ENCODE assay signal across 12 cellular contexts in the genomic region with DNA sequence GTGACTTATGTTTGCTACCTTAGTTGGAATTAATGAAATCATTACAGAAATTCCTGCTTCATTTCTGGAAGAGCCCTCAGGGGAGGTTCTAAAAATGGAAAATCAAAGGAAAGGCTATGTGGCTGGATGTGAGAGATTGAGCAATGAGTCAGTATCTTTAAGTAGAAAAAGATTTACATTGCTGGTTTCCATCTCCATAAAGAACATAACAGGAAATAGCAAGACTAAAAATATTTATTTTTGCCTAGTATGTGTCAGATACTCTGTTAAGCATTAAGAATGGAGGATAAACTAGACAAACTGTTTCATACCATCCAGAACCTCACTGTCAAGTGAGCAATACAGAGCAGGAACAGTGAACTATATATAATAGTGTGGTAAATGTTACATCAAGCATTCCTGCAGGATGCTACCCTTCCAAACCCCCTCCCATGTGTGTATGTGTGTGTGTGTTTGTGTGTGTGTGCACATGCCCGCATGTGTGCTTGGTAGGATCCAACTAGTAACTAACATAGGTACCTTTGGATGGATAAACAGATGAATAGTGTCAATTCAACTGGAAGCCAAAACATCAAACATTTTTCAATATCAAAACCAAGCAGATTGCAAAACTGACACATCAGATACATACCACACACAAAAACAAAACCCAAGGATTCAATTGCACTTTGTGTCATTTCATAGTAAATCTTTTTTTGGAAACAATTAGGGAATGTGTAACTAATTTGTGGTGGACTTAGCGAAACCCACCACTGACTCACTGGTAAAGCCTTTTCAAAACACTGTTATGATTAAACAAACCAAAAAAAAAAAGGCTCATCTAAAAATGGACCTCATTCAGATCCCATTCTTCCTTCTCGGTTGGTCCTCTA.
A peak's percentile ranks its signal among the peaks of the same experiment; 100 is the strongest.
DNase-seq lines count a peak whose midpoint lies in the region; ATAC-seq, FAIRE-seq and TF ChIP-seq lines count a peak whose summit lies in the region.
"Had no signal": no experiment of that assay in that cellular context is flagged by ENCODE, and none has a peak within 500 bp of the region (broad histone marks: within the 10 kb centered on the region; RNA-seq: fewer than 3 reads in every experiment).

No MANE protein-coding gene starts in this region.

- H3K36me3 Mint-ChIP-seq in astrocyte (ENCODE audit: low read depth, unreplicated experiment) (peaks cover 6% of the 10 kb centered on the region), mesothelial cell of epicardium (no peaks in the 10 kb centered on the region), endothelial cell (ENCODE audit: low read depth, unreplicated experiment) (no peaks in the 10 kb centered on the region)

- no peak overlapping the region for H2AFZ ChIP-seq in astrocyte (ENCODE audit: low read depth, low read length)

- H3K4me1 ChIP-seq in astrocyte (ENCODE audit: insufficient read depth, low read length) (peaks cover 35% of the 10 kb centered on the region), mucosa of descending colon (ENCODE audit: low read depth) (peaks cover 3% of the 10 kb centered on the region)

- intact Hi-C loops in mucosa of descending colon (cut with DNase I, micrococcal nuclease): no loop called here

- H3K9ac ChIP-seq in astrocyte (ENCODE audit: low read length): peak overlapping the region; percentile 71

- no peak for TF ChIP-seq CTCF in astrocyte (IDR thresholded peaks at IDR 0.05; ENCODE audit: insufficient read depth, low read depth, low read length)
- TF ChIP-seq CTCF in mesothelial cell of epicardium (IDR thresholded peaks at IDR 0.05; ENCODE audit: unreplicated experiment): no peak
- TF ChIP-seq CTCF in mucosa of descending colon (IDR thresholded peaks at IDR 0.05): no peak
- no peak for TF ChIP-seq CTCF in endothelial cell (IDR thresholded peaks at IDR 0.05; ENCODE audit: unreplicated experiment)

- no peaks in the 10 kb centered on the region for H3K79me2 ChIP-seq in astrocyte (ENCODE audit: insufficient read depth, low read length)

- H3K27me3 ChIP-seq in astrocyte (ENCODE audit: insufficient read depth, low read length): no peaks in the 10 kb centered on the region
- H3K27me3 ChIP-seq: neutrophil had no signal

- H3K4me3 ChIP-seq in astrocyte (ENCODE audit: insufficient read depth, low read depth, low read length) (peak overlapping the region; percentile 24), mucosa of descending colon (no peak overlapping the region)

- DNase-seq in GM04504 (ENCODE audit: low read depth) (peak; percentile 80), astrocyte (ENCODE audit: low read depth) (peak; percentile 94), mesothelial cell of epicardium (ENCODE audit: low spot score in 2 of 2, unreplicated experiment in 2 of 2) (no peak), mucosa of descending colon (no peak), endothelial cell (ENCODE audit: low spot score) (no peak)
- DNase-seq: H7 had no signal

- H3K9me3 ChIP-seq in astrocyte (ENCODE audit: insufficient read depth, low read depth, low read length): no peaks in the 10 kb centered on the region
- H3K9me3 ChIP-seq in mucosa of descending colon: no peaks in the 10 kb centered on the region
- H3K9me3 ChIP-seq: neutrophil had no signal

- peak overlapping the region; percentile 82 for H3K4me2 ChIP-seq in astrocyte (ENCODE audit: low read length)

- no peak for FAIRE-seq in astrocyte (lab: Jason Lieb, UNC)
- FAIRE-seq: G401.6 had no signal

- H3K9me3 Mint-ChIP-seq in astrocyte (ENCODE audit: unreplicated experiment) (no peaks in the 10 kb centered on the region), mesothelial cell of epicardium (no peaks in the 10 kb centered on the region), endothelial cell (ENCODE audit: unreplicated experiment) (no peaks in the 10 kb centered on the region)
- H3K9me3 Mint-ChIP-seq: activated T-helper 2 cell treated with anti-CD3 and anti-CD28 coated beads, Interferon-gamma antibody, Interleukin-2, Interleukin-4, amounts not matched to agents 10 μg/mL and 5 μg/mL and 100 μg/mL, durations not matched to agents 14 hours and 24 hours and 36 hours had no signal

- H3K4me3 Mint-ChIP-seq in astrocyte (ENCODE audit: unreplicated experiment): no peak overlapping the region
- H3K4me3 Mint-ChIP-seq in mesothelial cell of epicardium: no peak overlapping the region
- no peak overlapping the region for H3K4me3 Mint-ChIP-seq in endothelial cell (ENCODE audit: unreplicated experiment)

- peak; percentile 59 for ATAC-seq in HG03135 (IDR thresholded peaks at IDR 0.05; ENCODE audit: unreplicated experiment)
- no peak for ATAC-seq in mucosa of descending colon
- ATAC-seq in HG02970 (IDR thresholded peaks at IDR 0.05; ENCODE audit: low FRiP score, unreplicated experiment): no peak
- no peak for ATAC-seq in GM21381 (IDR thresholded peaks at IDR 0.05; ENCODE audit: unreplicated experiment)

- H3K27ac ChIP-seq in astrocyte (ENCODE audit: low read depth, low read length): peak overlapping the region; percentile 81
- H3K27ac ChIP-seq: neutrophil had no signal

- H3K27me3 Mint-ChIP-seq in astrocyte (ENCODE audit: low read depth, unreplicated experiment) (no peaks in the 10 kb centered on the region), mesothelial cell of epicardium (ENCODE audit: low read depth) (no peaks in the 10 kb centered on the region), endothelial cell (ENCODE audit: unreplicated experiment) (peaks cover 1% of the 10 kb centered on the region)

- H3K27ac Mint-ChIP-seq in astrocyte (ENCODE audit: unreplicated experiment) (peak overlapping the region; percentile 41), mesothelial cell of epicardium (peak overlapping the region; percentile 52), endothelial cell (ENCODE audit: unreplicated experiment) (no peak overlapping the region)
- H3K27ac Mint-ChIP-seq: activated T-helper 2 cell treated with anti-CD3 and anti-CD28 coated beads, Interferon-gamma antibody, Interleukin-2, Interleukin-4, amounts not matched to agents 10 μg/mL and 5 μg/mL and 100 μg/mL, durations not matched to agents 14 hours and 24 hours and 36 hours had no signal

- no peaks in the 10 kb centered on the region for H3K36me3 ChIP-seq in astrocyte (ENCODE audit: insufficient read depth, low read length)
- H3K36me3 ChIP-seq in mucosa of descending colon (ENCODE audit: low read depth): no peaks in the 10 kb centered on the region
- H3K36me3 ChIP-seq: neutrophil had no signal

- peaks cover 3% of the 10 kb centered on the region for H4K20me1 ChIP-seq in astrocyte (ENCODE audit: insufficient read depth, low read length)

- peaks cover 38% of the 10 kb centered on the region for H3K4me1 Mint-ChIP-seq in astrocyte (ENCODE audit: low read depth, unreplicated experiment)
- peaks cover 25% of the 10 kb centered on the region for H3K4me1 Mint-ChIP-seq in mesothelial cell of epicardium
- H3K4me1 Mint-ChIP-seq in endothelial cell (ENCODE audit: unreplicated experiment): no peaks in the 10 kb centered on the region

Comparison
In these comparisons a context has a peak if more than half of its experiments do, and no peak if none do; other contexts are left out.
1. DNase-seq: peak in GM04504 (single experiment) and astrocyte (single experiment); none in mesothelial cell of epicardium (0 of 2), mucosa of descending colon (0 of 3) and endothelial cell (single experiment).